10 cellular contexts compared by ENCODE assay signal in genomic region chr20:31675828-31676533, GRCh38. TPM values are rescaled to one million over a fixed set of nuclear protein-coding genes. Genes with fewer than 3 reads are reported as not detected.
DNase-seq lines count a peak whose midpoint lies in the region; ATAC-seq and TF ChIP-seq lines count a peak whose summit lies in the region.
"Had no signal": no experiment of that assay in that cellular context is flagged by ENCODE, and none has a peak within 500 bp of the region (broad histone marks: within the 10 kb centered on the region; RNA-seq: fewer than 3 reads in every experiment).

No MANE protein-coding gene starts in this region.

- H3K27ac ChIP-seq in mammary epithelial cell (ENCODE audit: insufficient read depth, low read depth, low read length), result no peak overlapping the region
- H3K27ac ChIP-seq in RWPE2 (ENCODE audit: poor library complexity, severe bottlenecking), result peak overlapping the region; percentile 66
- peak overlapping the region; percentile 50 to 77 for H3K27ac ChIP-seq in left lung

- DNase-seq in MCF 10A (ENCODE audit: unreplicated experiment) (peak; percentile 55), mammary epithelial cell (no peak), RWPE2 (ENCODE audit: low spot score) (no peak), left lung (no peak), hippocampal formation (lab: John Stamatoyannopoulos, UW) (no peak), DMS79 treated with DMSO at 0.1 percent for 48 hours (lab: John Stamatoyannopoulos, UW) (no peak)
- peak; percentile 43 for DNase-seq in stimulated activated CD8-positive, alpha-beta memory T cell treated with anti-CD3 and anti-CD28 coated beads, Interleukin-15, amount 100 ng/mL, for 1 hour (ENCODE audit: low read depth)

- H3K4me2 ChIP-seq in mammary epithelial cell (ENCODE audit: insufficient read depth, low read depth, low read length), result no peak overlapping the region

- H3K36me3 Mint-ChIP-seq in MCF 10A (ENCODE audit: insufficient read depth, unreplicated experiment), result peaks cover 81% of the 10 kb centered on the region
- peaks cover 36% of the 10 kb centered on the region for H3K36me3 Mint-ChIP-seq in activated naive CD8-positive, alpha-beta T cell

- H3K9me3 ChIP-seq in mammary epithelial cell (replicated peaks; ENCODE audit: insufficient read depth, low read length) (no peaks in the 10 kb centered on the region), RWPE2 (ENCODE audit: severe bottlenecking) (no peaks in the 10 kb centered on the region), left lung (no peaks in the 10 kb centered on the region)

- 83% methylated on average over 10 of the region's 10 CpGs for WGBS in mammary epithelial cell (ENCODE audit: low coverage, missing lambda C conversion rate)

- peak overlapping the region; percentile 60 for H3K27ac Mint-ChIP-seq in MCF 10A (ENCODE audit: low read depth, unreplicated experiment)
- H3K27ac Mint-ChIP-seq in activated naive CD8-positive, alpha-beta T cell, result peak overlapping the region; percentile 95

- no peaks in the 10 kb centered on the region for H3K27me3 ChIP-seq in mammary epithelial cell (ENCODE audit: insufficient read depth, low read length)
- H3K27me3 ChIP-seq in RWPE2 (ENCODE audit: insufficient read depth, poor library complexity, severe bottlenecking), result no peaks in the 10 kb centered on the region
- no peaks in the 10 kb centered on the region for H3K27me3 ChIP-seq in left lung

- ATAC-seq in RWPE2 (ENCODE audit: low read depth) (peak; percentile 2; the same call in 1 of the 3 replicates), left lung (peak; percentile 5)

- no peak for TF ChIP-seq CTCF in MCF 10A (IDR thresholded peaks at IDR 0.05; ENCODE audit: unreplicated experiment)
- no peak for TF ChIP-seq CTCF in mammary epithelial cell (conservative IDR thresholded peaks at IDR 0.05 in 1 of 2, IDR thresholded peaks at IDR 0.05 in 1 of 2; ENCODE audit: extremely low read depth in 1 of 2, insufficient read depth in 1 of 2, low read depth in 1 of 2, low read length in 2 of 2)
- no peak for TF ChIP-seq CTCF in RWPE2 (IDR thresholded peaks at IDR 0.05; ENCODE audit: poor library complexity, severe bottlenecking)
- no peak for TF ChIP-seq CTCF in left lung (IDR thresholded peaks at IDR 0.05)

- dilution Hi-C loops in mammary epithelial cell (cut with HindIII; ENCODE audit: low sequenced_read_pairs), result loop anchor here (5.0 kb wide), 1 partner anchor 46 kb away; the partner anchor contains the start of gene BCL2L1

- peaks cover 58% of the 10 kb centered on the region for H3K4me1 Mint-ChIP-seq in MCF 10A (ENCODE audit: insufficient read depth, unreplicated experiment)
- H3K4me1 Mint-ChIP-seq in activated naive CD8-positive, alpha-beta T cell (ENCODE audit: low read depth), result peaks cover 81% of the 10 kb centered on the region

- H4K20me1 ChIP-seq in mammary epithelial cell (ENCODE audit: insufficient read depth, low read length), result no peaks in the 10 kb centered on the region

- H2AFZ ChIP-seq in mammary epithelial cell (ENCODE audit: low read depth, low read length), result no peak overlapping the region

- peaks cover 52% of the 10 kb centered on the region for H3K4me1 ChIP-seq in mammary epithelial cell (ENCODE audit: insufficient read depth, low read length)
- H3K4me1 ChIP-seq in RWPE2 (ENCODE audit: insufficient read depth, poor library complexity, severe bottlenecking), result peaks cover 61% of the 10 kb centered on the region
- peaks cover 56 to 100% of the 10 kb centered on the region in 2 donors for H3K4me1 ChIP-seq in left lung

- no peaks in the 10 kb centered on the region for H3K27me3 Mint-ChIP-seq in MCF 10A (ENCODE audit: insufficient read depth, unreplicated experiment)
- H3K27me3 Mint-ChIP-seq in activated naive CD8-positive, alpha-beta T cell, result no peaks in the 10 kb centered on the region

- no peak overlapping the region for H3K9ac ChIP-seq in mammary epithelial cell (ENCODE audit: insufficient read depth, low read length)

- intact Hi-C loops in MCF 10A (cut with micrococcal nuclease) (loop anchor here (5.0 kb wide), 1 partner anchor 46 kb away; the partner anchor contains the start of gene BCL2L1), mammary epithelial cell (cut with micrococcal nuclease) (no loop called here), left lung (cut with DNase I) (no loop called here)

- POLR2A ChIA-PET in MCF 10A (lab: Yijun Ruan, JAX), result interaction anchor here (0.8 to 7.9 kb wide), 7 partner anchors 9 to 47 kb away, joined by 3 to 94 read pairs (median 8); partner anchors contain the start of gene BCL2L1

- no peaks in the 10 kb centered on the region for H3K9me3 Mint-ChIP-seq in MCF 10A (ENCODE audit: unreplicated experiment)
- H3K9me3 Mint-ChIP-seq in activated naive CD8-positive, alpha-beta T cell (ENCODE audit: low read depth), result no peaks in the 10 kb centered on the region

- peaks cover 93% of the 10 kb centered on the region for H3K79me2 ChIP-seq in mammary epithelial cell (ENCODE audit: insufficient read depth, low read length)

- peak overlapping the region; percentile 63 for H3K4me3 Mint-ChIP-seq in MCF 10A (ENCODE audit: unreplicated experiment)
- peak overlapping the region; percentile 90 for H3K4me3 Mint-ChIP-seq in activated naive CD8-positive, alpha-beta T cell

- H3K4me3 ChIP-seq in mammary epithelial cell (replicated peaks in 1 of 3; ENCODE audit: insufficient read depth in 1 of 3, low read depth in 2 of 3, low read length in 3 of 3) (no peak overlapping the region), RWPE2 (ENCODE audit: severe bottlenecking) (no peak overlapping the region), left lung (peak overlapping the region in 1 of 2 donors; percentile 16)

- CTCF ChIA-PET in MCF 10A (lab: Yijun Ruan, JAX), result interaction anchor here (0.6 to 13.5 kb wide), 10 partner anchors 14 to 118 kb away, joined by 3 to 174 read pairs (median 4); partner anchors contain the start of gene BCL2L1
- CTCF ChIA-PET in mammary epithelial cell (lab: Charles Lee; ENCODE audit: low non-redundant PET), result no interaction called here

- H3K36me3 ChIP-seq in mammary epithelial cell (ENCODE audit: insufficient read depth, low read length), result peaks cover 22% of the 10 kb centered on the region
- peaks cover 100% of the 10 kb centered on the region for H3K36me3 ChIP-seq in RWPE2 (ENCODE audit: low read depth)
- H3K36me3 ChIP-seq in left lung, result peaks cover 0 to 48% of the 10 kb centered on the region in 2 donors

- no TSS peak for BruUV-seq in MCF 10A (replicated peaks; lab: Mats Ljungman, UMichigan)
- no TSS peak for BruUV-seq in mammary epithelial cell (replicated peaks; lab: Mats Ljungman, UMichigan)

- in situ Hi-C loops in mammary epithelial cell (cut with MboI; ENCODE audit: low sequenced_read_pairs in 2 of 2), result loop anchor here in 1 of 2 donors (5.0 kb wide), 1 partner anchor 46 kb away; the partner anchor contains the start of gene BCL2L1

RNA-seq across cellular contexts. Expression of gene COX4I2, which starts 38.3 kb away (rescaled TPM):
- total RNA-seq in MCF 10A (2022), result not detected in 2 replicates
- not detected for total RNA-seq in mammary epithelial cell
- polyA plus RNA-seq in mammary epithelial cell, result not detected
- not detected for polyA minus RNA-seq in mammary epithelial cell
- total RNA-seq in left lung, result 10 to 100 TPM; 13.5 to 15.7 TPM
- total RNA-seq: bronchial epithelial cell had no signal
- polyA plus RNA-seq: BJ had no signal

RNA-seq across cellular contexts. Expression of gene BCL2L1, which starts 46.7 kb away (rescaled TPM):
- total RNA-seq in MCF 10A (2022) (139 and 156 TPM in 2 replicates), mammary epithelial cell (100 to 1,000 TPM; 196 to 212 TPM), left lung (100 to 1,000 TPM; 122 to 181 TPM)
- 132 TPM for polyA plus RNA-seq in mammary epithelial cell
- polyA minus RNA-seq in mammary epithelial cell, result 137 TPM

Comparison
In these comparisons a context has a peak if more than half of its experiments do, and no peak if none do; other contexts are left out.
1. DNase-seq: peak in MCF 10A (single experiment) and stimulated activated CD8-positive, alpha-beta memory T cell treated with anti-CD3 and anti-CD28 coated beads, Interleukin-15, amount 100 ng/mL, for 1 hour (single experiment); none in mammary epithelial cell (single experiment), RWPE2 (single experiment), left lung (0 of 2), hippocampal formation (0 of 2) and DMS79 treated with DMSO at 0.1 percent for 48 hours (single experiment).
2. RNA of gene COX4I2, which starts 38.3 kb away (total RNA-seq): 13.5 to 15.7 TPM in left lung; not detected in MCF 10A and not detected in mammary epithelial cell; every median in the first group is over 10 times any median in the second.